8 cellular contexts compared by ENCODE assay signal in genomic region chr17:28948873-28949184, GRCh38. TPM values are rescaled to one million over a fixed set of nuclear protein-coding genes. Genes with fewer than 3 reads are reported as not detected.
DNase-seq lines count a peak whose midpoint lies in the region; ATAC-seq and TF ChIP-seq lines count a peak whose summit lies in the region.

No MANE protein-coding gene starts in this region.

- peaks cover 16% of the 10 kb centered on the region for H3K4me1 ChIP-seq in iPS-18a (ENCODE audit: control insufficient read depth, low read depth, low read length)

- intact Hi-C loops in activated CD8-positive, alpha-beta T cell treated with anti-CD3 and anti-CD28 coated beads for 36 hours (cut with micrococcal nuclease): loop anchor here (2.0 to 5.0 kb wide), 2 partner anchors 47 to 222 kb away; partner anchors contain the start of genes DHRS13 and TLCD1

- H3K27ac ChIP-seq in iPS-18a (ENCODE audit: low read length): peak overlapping the region; percentile 63

- peak overlapping the region; percentile 73 for H3K4me3 ChIP-seq in iPS-18a (ENCODE audit: low read length)

- CTCF ChIA-PET in activated CD8-positive, alpha-beta T cell treated with anti-CD3 and anti-CD28 coated beads for 36 hours (lab: Charles Lee): interaction anchor here (0.7 to 5.6 kb wide), 10 partner anchors 11 to 221 kb away, joined by 3 to 66 read pairs (median 6); partner anchors contain the start of genes DHRS13, NEK8 and TLCD1

- H3K4me3 Mint-ChIP-seq in activated CD8-positive, alpha-beta T cell treated with anti-CD3 and anti-CD28 coated beads for 36 hours: peak overlapping the region; percentile 97
- H3K4me3 Mint-ChIP-seq in stimulated activated naive B cell treated with anti-CD40 and anti-IgM and Interleukin-4, amounts not matched to agents 10 μg/mL and 1 μg/mL and 100 μg/mL, for 72 hours: peak overlapping the region; percentile 96 to 98

- peak; percentile 46 for DNase-seq in NCI-H345 (lab: John Stamatoyannopoulos, UW)
- DNase-seq in NCI-H345 treated with DMSO at 0.1 percent for 48 hours (lab: John Stamatoyannopoulos, UW; ENCODE audit: unreplicated experiment): no peak
- no peak for DNase-seq in activated CD8-positive, alpha-beta T cell treated with anti-CD3 and anti-CD28 coated beads for 36 hours
- no peak for DNase-seq in stimulated activated naive B cell treated with anti-CD40 and anti-IgM and Interleukin-4, amounts not matched to agents 10 μg/mL and 1 μg/mL and 100 μg/mL, for 72 hours

- no peaks in the 10 kb centered on the region for H3K9me3 ChIP-seq in iPS-18a (ENCODE audit: control insufficient read depth, low read depth, low read length)

- no peak for ATAC-seq in activated CD8-positive, alpha-beta T cell treated with anti-CD3 and anti-CD28 coated beads for 36 hours
- no peak for ATAC-seq in stimulated activated naive B cell treated with anti-CD40 and anti-IgM and Interleukin-4, amounts not matched to agents 10 μg/mL and 1 μg/mL and 100 μg/mL, for 72 hours (replicated peaks)
- no peak for ATAC-seq in GM21619 (IDR thresholded peaks at IDR 0.05; ENCODE audit: unreplicated experiment)
- no peak for ATAC-seq in GM21717 (IDR thresholded peaks at IDR 0.05; ENCODE audit: unreplicated experiment)
- ATAC-seq in HG02973 (IDR thresholded peaks at IDR 0.05; ENCODE audit: unreplicated experiment): no peak

- POLR2A ChIA-PET in activated CD8-positive, alpha-beta T cell treated with anti-CD3 and anti-CD28 coated beads for 36 hours (lab: Charles Lee): interaction anchor here (0.6 to 6.4 kb wide), 13 partner anchors 9 to 228 kb away, joined by 3 to 46 read pairs (median 6); partner anchors contain the start of genes NEK8, RPL23A and TLCD1

- no peaks in the 10 kb centered on the region for H3K27me3 ChIP-seq in iPS-18a (ENCODE audit: control insufficient read depth, insufficient read depth, low read length)

- H3K36me3 Mint-ChIP-seq in activated CD8-positive, alpha-beta T cell treated with anti-CD3 and anti-CD28 coated beads for 36 hours (ENCODE audit: low read depth): peaks cover 49% of the 10 kb centered on the region
- H3K36me3 Mint-ChIP-seq in stimulated activated naive B cell treated with anti-CD40 and anti-IgM and Interleukin-4, amounts not matched to agents 10 μg/mL and 1 μg/mL and 100 μg/mL, for 72 hours: peaks cover 32 to 47% of the 10 kb centered on the region in 2 donors

- no peaks in the 10 kb centered on the region for H3K9me3 Mint-ChIP-seq in activated CD8-positive, alpha-beta T cell treated with anti-CD3 and anti-CD28 coated beads for 36 hours
- H3K9me3 Mint-ChIP-seq in stimulated activated naive B cell treated with anti-CD40 and anti-IgM and Interleukin-4, amounts not matched to agents 10 μg/mL and 1 μg/mL and 100 μg/mL, for 72 hours: no peaks in the 10 kb centered on the region

- no peaks in the 10 kb centered on the region for H3K27me3 Mint-ChIP-seq in activated CD8-positive, alpha-beta T cell treated with anti-CD3 and anti-CD28 coated beads for 36 hours
- no peaks in the 10 kb centered on the region for H3K27me3 Mint-ChIP-seq in stimulated activated naive B cell treated with anti-CD40 and anti-IgM and Interleukin-4, amounts not matched to agents 10 μg/mL and 1 μg/mL and 100 μg/mL, for 72 hours

- peaks cover 44% of the 10 kb centered on the region for H3K4me1 Mint-ChIP-seq in activated CD8-positive, alpha-beta T cell treated with anti-CD3 and anti-CD28 coated beads for 36 hours (ENCODE audit: low read depth)
- H3K4me1 Mint-ChIP-seq in stimulated activated naive B cell treated with anti-CD40 and anti-IgM and Interleukin-4, amounts not matched to agents 10 μg/mL and 1 μg/mL and 100 μg/mL, for 72 hours: peaks cover 24 to 41% of the 10 kb centered on the region in 2 donors

- peak overlapping the region; percentile 83 for H3K9ac ChIP-seq in iPS-18a (ENCODE audit: low read length)

- peak overlapping the region; percentile 97 for H3K27ac Mint-ChIP-seq in activated CD8-positive, alpha-beta T cell treated with anti-CD3 and anti-CD28 coated beads for 36 hours
- peak overlapping the region; percentile 93 for H3K27ac Mint-ChIP-seq in stimulated activated naive B cell treated with anti-CD40 and anti-IgM and Interleukin-4, amounts not matched to agents 10 μg/mL and 1 μg/mL and 100 μg/mL, for 72 hours

- no peak for TF ChIP-seq CTCF in activated CD8-positive, alpha-beta T cell treated with anti-CD3 and anti-CD28 coated beads for 36 hours (IDR thresholded peaks at IDR 0.05)

- H3K36me3 ChIP-seq in iPS-18a (ENCODE audit: control insufficient read depth, low read depth, low read length): peaks cover 10% of the 10 kb centered on the region

RNA-seq across cellular contexts. Expression of gene PHF12, which starts 2.5 kb away (rescaled TPM):
- 10 to 100 TPM; 45.7 to 52.6 TPM for total RNA-seq in activated CD8-positive, alpha-beta T cell treated with anti-CD3 and anti-CD28 coated beads for 36 hours

RNA-seq across cellular contexts. Expression of gene DHRS13, which starts 46.0 kb away (rescaled TPM):
- total RNA-seq in activated CD8-positive, alpha-beta T cell treated with anti-CD3 and anti-CD28 coated beads for 36 hours: 10 to 100 TPM; 37.3 to 38.2 TPM

RNA-seq across cellular contexts. Expression of gene FLOT2, which starts 51.3 kb away (rescaled TPM):
- 10 to 100 TPM; 59.7 to 60.1 TPM for total RNA-seq in activated CD8-positive, alpha-beta T cell treated with anti-CD3 and anti-CD28 coated beads for 36 hours

RNA-seq across cellular contexts. Expression of gene SEZ6, which starts 57.0 kb away (rescaled TPM):
- total RNA-seq in activated CD8-positive, alpha-beta T cell treated with anti-CD3 and anti-CD28 coated beads for 36 hours: not detected
